ENCODE assay signal across 10 cellular contexts in the genomic region with DNA sequence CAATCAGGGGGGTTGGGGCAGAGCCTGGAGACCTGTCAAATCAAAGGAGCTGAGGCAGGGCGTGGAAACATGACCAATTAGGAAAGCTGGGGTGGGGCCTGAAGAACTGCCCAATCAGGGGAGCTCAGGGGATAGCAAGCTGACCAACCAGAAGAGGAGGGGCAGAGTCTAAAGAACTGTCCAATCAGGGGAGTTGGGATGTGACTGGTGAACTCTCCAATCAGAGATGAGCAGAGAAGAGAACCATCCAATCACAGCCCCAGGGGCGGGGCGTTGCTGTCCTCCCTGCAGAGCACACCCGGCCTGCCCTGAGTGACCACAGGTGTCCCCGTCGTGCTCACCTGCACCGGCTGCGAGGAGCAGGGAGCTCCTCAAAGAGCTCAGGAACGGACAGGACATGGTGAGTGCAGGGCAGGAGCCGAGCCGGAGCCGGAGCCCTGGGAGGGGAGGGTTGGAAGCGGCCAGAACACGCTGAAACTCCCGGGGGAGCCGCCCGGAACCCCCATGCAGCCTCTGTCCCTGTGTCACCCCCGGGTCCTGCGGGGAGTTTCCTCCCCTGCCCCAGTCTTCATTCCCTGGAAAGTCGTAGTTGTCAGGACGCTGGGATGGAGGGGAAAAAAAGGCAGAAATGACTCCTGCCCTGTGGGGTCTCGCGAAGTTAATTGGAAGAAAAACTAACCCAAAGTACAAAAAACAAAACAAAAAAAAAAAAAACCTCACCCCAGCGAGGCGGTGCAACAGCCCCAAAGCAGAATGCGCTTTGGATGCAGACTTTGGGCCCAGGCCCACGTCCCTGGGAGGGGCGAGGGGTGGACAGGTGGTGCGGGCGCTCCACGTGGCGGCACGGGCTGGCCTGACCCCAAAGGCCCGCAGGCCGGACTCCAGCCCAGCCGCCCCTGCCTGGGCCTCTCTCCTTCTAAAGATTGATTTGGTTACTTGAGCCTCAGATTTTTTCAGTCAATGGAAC.
DNase-seq lines count a peak whose midpoint lies in the region; ATAC-seq and TF ChIP-seq lines count a peak whose summit lies in the region.
"Had no signal": no experiment of that assay in that cellular context is flagged by ENCODE, and none has a peak within 500 bp of the region (broad histone marks: within the 10 kb centered on the region; RNA-seq: fewer than 3 reads in every experiment).

A gene (plus strand): TSS at position 311 of the 967 bp plus-strand sequence. CDS start 87 bp downstream, at position 398.

- peak within 1 kb of the TSS; percentile 16; the same call in 1 of the 2 replicates for H3K4me3 ChIP-seq in GM08714 (ENCODE audit: low read length)

- peak; percentile 98 for DNase-seq in NAMALWA (ENCODE audit: low spot score)
- peak; percentile 73 for DNase-seq in SW480 (ENCODE audit: low spot score)
- no peak for DNase-seq in SIG-M5 treated with dmso at 0.1 percent for 504 hours (lab: John Stamatoyannopoulos, UW; ENCODE audit: unreplicated experiment)
- DNase-seq in UCSD-AML1 (lab: John Stamatoyannopoulos, UW; ENCODE audit: unreplicated experiment) = no peak
- no peak for DNase-seq in NCI-H1417 treated with DMSO at 0.1 percent for 48 hours (lab: John Stamatoyannopoulos, UW)

- H3K4me1 Mint-ChIP-seq in nephron = peaks cover 28% of the 10 kb centered on the region
- H3K4me1 Mint-ChIP-seq: IgD-negative memory B cell had no signal

- peak within 1 kb of the TSS; percentile 82 to 96 (median 95) for H3K27ac Mint-ChIP-seq in nephron
- H3K27ac Mint-ChIP-seq: IgD-negative memory B cell had no signal

- H3K27me3 Mint-ChIP-seq in nephron (ENCODE audit: low read depth) = peaks cover 3% of the 10 kb centered on the region

- H3K9me3 Mint-ChIP-seq in nephron = peaks cover 43% of the 10 kb centered on the region
- H3K9me3 Mint-ChIP-seq: IgD-negative memory B cell had no signal

- TF ChIP-seq CTCF in nephron (IDR thresholded peaks at IDR 0.05; ENCODE audit: unreplicated experiment in 3 of 3) = no peak

- no peak for ATAC-seq in GM21576 (IDR thresholded peaks at IDR 0.05; ENCODE audit: unreplicated experiment)

- peak within 1 kb of the TSS in 2 of 3 experiments; percentile 74 to 77 for H3K4me3 Mint-ChIP-seq in nephron
- H3K4me3 Mint-ChIP-seq: neural crest cell had no signal

- H3K36me3 Mint-ChIP-seq in nephron (ENCODE audit: low read depth) = no peaks in the 10 kb centered on the region
- H3K36me3 Mint-ChIP-seq: IgD-negative memory B cell had no signal

Comparison
In these comparisons a context has a peak if more than half of its experiments do, and no peak if none do; other contexts are left out.
1. DNase-seq: peak in NAMALWA (single experiment) and SW480 (single experiment); none in SIG-M5 treated with dmso at 0.1 percent for 504 hours (single experiment), UCSD-AML1 (single experiment) and NCI-H1417 treated with DMSO at 0.1 percent for 48 hours (single experiment).